8 cellular contexts compared by ENCODE assay signal in genomic region chr12:104569348-104570173, GRCh38.
DNase-seq lines count a peak whose midpoint lies in the region; ATAC-seq and TF ChIP-seq lines count a peak whose summit lies in the region.

No MANE protein-coding gene starts in this region.

- in situ Hi-C loops in GM13976 (cut with MboI; ENCODE audit: low sequenced_read_pairs, unreplicated experiment), result no loop called here

- DNase-seq in GM13976 (ENCODE audit: low spot score) (peak; percentile 51), Kasumi-1 (lab: John Stamatoyannopoulos, UW) (peak; percentile 98 to 99), H7 (no peak), amniotic stem cell (lab: John Stamatoyannopoulos, UW) (no peak), DMS 273 treated with DMSO at 0.1 percent for 48 hours (lab: John Stamatoyannopoulos, UW) (no peak)
- peak; percentile 58 for DNase-seq in activated T-helper 1 cell treated with anti-CD3 and anti-CD28 coated beads, Interleukin-12 subunit alpha, Interleukin-12 subunit beta, Interleukin-2, Interleukin-4 antibody, amounts not matched to agents 30 ng/mL and 10 ng/mL and 1 ng/mL, durations not matched to agents 14 hours and 24 hours and 36 hours (ENCODE audit: low spot score)
- DNase-seq in stimulated activated CD8-positive, alpha-beta memory T cell treated with anti-CD3 and anti-CD28 coated beads, Interleukin-12 subunit alpha, Interleukin-12 subunit beta, amount 100 ng/mL, for 4 hours (ENCODE audit: low read depth), result peak; percentile 28

- H3K4me1 Mint-ChIP-seq in activated T-helper 1 cell treated with anti-CD3 and anti-CD28 coated beads, Interleukin-12 subunit alpha, Interleukin-12 subunit beta, Interleukin-2, Interleukin-4 antibody, amounts not matched to agents 30 ng/mL and 10 ng/mL and 1 ng/mL, durations not matched to agents 14 hours and 24 hours and 36 hours (ENCODE audit: low read depth), result peaks cover 63% of the 10 kb centered on the region

- no peaks in the 10 kb centered on the region for H3K27me3 ChIP-seq in H7 (ENCODE audit: control insufficient read depth, insufficient read depth, low read length)

- peak; percentile 81 for ATAC-seq in GM21576 (IDR thresholded peaks at IDR 0.05; ENCODE audit: unreplicated experiment)

- intact Hi-C loops in activated T-helper 1 cell treated with anti-CD3 and anti-CD28 coated beads, Interleukin-12 subunit alpha, Interleukin-12 subunit beta, Interleukin-2, Interleukin-4 antibody, amounts not matched to agents 30 ng/mL and 10 ng/mL and 1 ng/mL, durations not matched to agents 14 hours and 24 hours and 36 hours (cut with micrococcal nuclease), result loop anchor here (1.0 to 5.0 kb wide), 8 partner anchors 10 to 282 kb away; partner anchors contain the start of gene CHST11

- peak overlapping the region; percentile 64 for H3K4me3 Mint-ChIP-seq in activated T-helper 1 cell treated with anti-CD3 and anti-CD28 coated beads, Interleukin-12 subunit alpha, Interleukin-12 subunit beta, Interleukin-2, Interleukin-4 antibody, amounts not matched to agents 30 ng/mL and 10 ng/mL and 1 ng/mL, durations not matched to agents 14 hours and 24 hours and 36 hours

- H3K27ac Mint-ChIP-seq in activated T-helper 1 cell treated with anti-CD3 and anti-CD28 coated beads, Interleukin-12 subunit alpha, Interleukin-12 subunit beta, Interleukin-2, Interleukin-4 antibody, amounts not matched to agents 30 ng/mL and 10 ng/mL and 1 ng/mL, durations not matched to agents 14 hours and 24 hours and 36 hours, result peak overlapping the region; percentile 89

- H3K27me3 Mint-ChIP-seq in activated T-helper 1 cell treated with anti-CD3 and anti-CD28 coated beads, Interleukin-12 subunit alpha, Interleukin-12 subunit beta, Interleukin-2, Interleukin-4 antibody, amounts not matched to agents 30 ng/mL and 10 ng/mL and 1 ng/mL, durations not matched to agents 14 hours and 24 hours and 36 hours (ENCODE audit: insufficient read depth), result no peaks in the 10 kb centered on the region

- peaks cover 36% of the 10 kb centered on the region for H3K36me3 Mint-ChIP-seq in activated T-helper 1 cell treated with anti-CD3 and anti-CD28 coated beads, Interleukin-12 subunit alpha, Interleukin-12 subunit beta, Interleukin-2, Interleukin-4 antibody, amounts not matched to agents 30 ng/mL and 10 ng/mL and 1 ng/mL, durations not matched to agents 14 hours and 24 hours and 36 hours (ENCODE audit: low read depth)

- peaks cover 6% of the 10 kb centered on the region for H3K9me3 Mint-ChIP-seq in activated T-helper 1 cell treated with anti-CD3 and anti-CD28 coated beads, Interleukin-12 subunit alpha, Interleukin-12 subunit beta, Interleukin-2, Interleukin-4 antibody, amounts not matched to agents 30 ng/mL and 10 ng/mL and 1 ng/mL, durations not matched to agents 14 hours and 24 hours and 36 hours

- H3K4me3 ChIP-seq in H7 (ENCODE audit: insufficient read depth, low read depth, low read length), result no peak overlapping the region

- no peaks in the 10 kb centered on the region for H3K36me3 ChIP-seq in H7 (replicated peaks; ENCODE audit: control insufficient read depth, insufficient read depth, low read length)

- no peak for TF ChIP-seq CTCF in GM13976 (IDR thresholded peaks at IDR 0.05; ENCODE audit: borderline replicate concordance, control extremely low read depth, extremely low read depth, insufficient read depth, missing control alignments)

Comparison
In these comparisons a context has a peak if more than half of its experiments do, and no peak if none do; other contexts are left out.
1. DNase-seq: peak in GM13976 (single experiment), Kasumi-1 (2 of 2), activated T-helper 1 cell treated with anti-CD3 and anti-CD28 coated beads, Interleukin-12 subunit alpha, Interleukin-12 subunit beta, Interleukin-2, Interleukin-4 antibody, amounts not matched to agents 30 ng/mL and 10 ng/mL and 1 ng/mL, durations not matched to agents 14 hours and 24 hours and 36 hours (single experiment) and stimulated activated CD8-positive, alpha-beta memory T cell treated with anti-CD3 and anti-CD28 coated beads, Interleukin-12 subunit alpha, Interleukin-12 subunit beta, amount 100 ng/mL, for 4 hours (single experiment); none in H7 (single experiment), amniotic stem cell (single experiment) and DMS 273 treated with DMSO at 0.1 percent for 48 hours (single experiment).